Comparison of ENCODE assay signal across 1 cellular context in genomic region chr11:810040-810567, GRCh38.
TF ChIP-seq lines count a peak whose summit lies in the region.

No MANE protein-coding gene starts in this region.

TF ChIP-seq in endothelial cell of umbilical vein, 7 proteins besides CTCF, POLR2A, EP300 and RAD21 (continued from another document):
- TF ChIP-seq JUN (IDR thresholded peaks at IDR 0.05; ENCODE audit: borderline replicate concordance, insufficient read depth, insufficient read length, low read depth) (no peak), MYC (IDR thresholded peaks at IDR 0.05; ENCODE audit: low read depth, low read length) (no peak)
